ENCODE assay signal across 8 cellular contexts in the genomic region with DNA sequence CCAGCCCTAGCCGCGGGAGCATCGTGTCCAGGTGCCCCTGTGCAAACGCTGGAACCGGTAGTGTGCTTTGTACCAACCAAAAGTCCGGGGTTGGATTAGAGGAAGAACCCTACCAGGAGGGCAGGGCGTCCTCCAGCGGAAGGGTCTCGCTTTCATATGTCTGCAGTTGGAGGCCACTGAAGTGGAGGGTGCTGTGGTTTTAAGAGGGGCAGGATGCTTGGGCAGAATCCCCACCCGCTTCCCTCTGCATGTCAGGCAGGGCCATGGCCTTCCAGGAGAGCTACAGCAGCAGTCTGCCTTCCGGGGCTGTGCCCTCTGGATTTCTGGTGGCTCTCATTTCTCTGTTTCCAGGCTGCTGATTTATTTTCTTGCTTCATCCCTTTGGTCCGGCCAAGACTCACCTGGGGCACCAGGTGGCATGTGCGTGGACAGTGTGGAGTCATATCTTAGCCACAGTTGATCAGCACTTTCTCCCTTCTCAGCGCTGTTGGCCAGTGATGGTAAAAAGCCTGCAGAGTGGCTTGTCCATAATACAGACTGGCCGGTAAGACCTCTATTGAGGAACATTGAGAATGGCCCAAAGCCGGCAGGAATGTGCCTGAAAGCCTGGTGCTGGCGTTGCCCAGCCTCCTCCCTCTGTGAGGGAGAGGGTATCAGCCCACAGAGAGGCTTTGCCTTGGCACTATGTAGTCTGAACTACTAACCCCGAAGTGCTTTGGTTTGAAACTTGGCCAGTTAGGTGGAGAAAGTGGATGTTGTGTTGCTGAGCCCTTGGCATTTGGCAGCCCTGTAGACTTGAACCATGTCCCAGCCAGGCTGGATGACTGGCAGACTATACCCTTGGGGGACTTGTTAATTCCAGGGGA. TPM values are rescaled to one million over a fixed set of nuclear protein-coding genes. Genes with fewer than 3 reads are reported as not detected.
DNase-seq lines count a peak whose midpoint lies in the region; ATAC-seq and TF ChIP-seq lines count a peak whose summit lies in the region.

No MANE protein-coding gene starts in this region.

- H3K4me1 ChIP-seq in right atrium auricular region, result peaks cover 0 to 36% of the 10 kb centered on the region in 2 donors

- peaks cover 5 to 10% of the 10 kb centered on the region in 2 donors for H3K9me3 ChIP-seq in right atrium auricular region

- peaks cover 62% of the 10 kb centered on the region for H3K27me3 Mint-ChIP-seq in activated CD4-positive, alpha-beta memory T cell treated with anti-CD3 and anti-CD28 coated beads for 36 hours

- H3K36me3 ChIP-seq in right atrium auricular region, result no peaks in the 10 kb centered on the region

- CTCF ChIA-PET in activated CD4-positive, alpha-beta memory T cell treated with anti-CD3 and anti-CD28 coated beads for 36 hours (lab: Charles Lee), result no interaction called here

- no peak for ATAC-seq in HG03097 (IDR thresholded peaks at IDR 0.05; ENCODE audit: low FRiP score, unreplicated experiment)

- peak overlapping the region; percentile 16 for H3K4me3 Mint-ChIP-seq in activated CD4-positive, alpha-beta memory T cell treated with anti-CD3 and anti-CD28 coated beads for 36 hours

- DNase-seq in NCI-H1105 treated with DMSO at 0.1 percent for 48 hours (lab: John Stamatoyannopoulos, UW) (peak; percentile 17), NCI-H1105 (lab: John Stamatoyannopoulos, UW) (no peak), right atrium auricular region (ENCODE audit: low spot score) (no peak)
- no peak for DNase-seq in activated CD4-positive, alpha-beta memory T cell treated with anti-CD3 and anti-CD28 coated beads for 36 hours
- no peak for DNase-seq in activated effector memory CD4-positive, alpha-beta T cell treated with Interleukin-2 at 50 U/mL for 16 hours
- no peak for DNase-seq in central memory CD4-positive, alpha-beta T cell

- H3K4me1 Mint-ChIP-seq in activated CD4-positive, alpha-beta memory T cell treated with anti-CD3 and anti-CD28 coated beads for 36 hours (ENCODE audit: low read depth), result peaks cover 8% of the 10 kb centered on the region

- H3K36me3 Mint-ChIP-seq in activated CD4-positive, alpha-beta memory T cell treated with anti-CD3 and anti-CD28 coated beads for 36 hours, result no peaks in the 10 kb centered on the region

- no peaks in the 10 kb centered on the region for H3K9me3 Mint-ChIP-seq in activated CD4-positive, alpha-beta memory T cell treated with anti-CD3 and anti-CD28 coated beads for 36 hours

- POLR2A ChIA-PET in activated CD4-positive, alpha-beta memory T cell treated with anti-CD3 and anti-CD28 coated beads for 36 hours (lab: Charles Lee), result no interaction called here

- TF ChIP-seq CTCF in right atrium auricular region (IDR thresholded peaks at IDR 0.05), result no peak

- H3K4me3 ChIP-seq in right atrium auricular region, result peak overlapping the region; percentile 57 to 66
- H3K4me3 ChIP-seq in skin epidermis, result peak overlapping the region; percentile 38 to 57 (median 48)

- intact Hi-C loops in activated CD4-positive, alpha-beta memory T cell treated with anti-CD3 and anti-CD28 coated beads for 36 hours (cut with micrococcal nuclease), result no loop called here

- H3K27me3 ChIP-seq in right atrium auricular region, result no peaks in the 10 kb centered on the region

- no peak overlapping the region for H3K27ac Mint-ChIP-seq in activated CD4-positive, alpha-beta memory T cell treated with anti-CD3 and anti-CD28 coated beads for 36 hours

- H3K27ac ChIP-seq in right atrium auricular region (peak overlapping the region in 1 of 2 donors; percentile 53), skin epidermis (peak overlapping the region in 5 of 21 experiments; percentile 0 to 60 (median 47))

RNA-seq across cellular contexts. Expression of gene AGAP1, which starts 1.8 kb away (rescaled TPM):
- total RNA-seq in activated CD4-positive, alpha-beta memory T cell treated with anti-CD3 and anti-CD28 coated beads for 36 hours, result 1 to 10 TPM; 1.8 to 2.0 TPM
- 10 to 100 TPM; 11.6 to 17.2 TPM for total RNA-seq in right atrium auricular region

Comparison
In these comparisons a context has a peak if more than half of its experiments do, and no peak if none do; other contexts are left out.
1. RNA of gene AGAP1, which starts 1.8 kb away (total RNA-seq): 11.6 to 17.2 TPM in right atrium auricular region; 1.8 to 2.0 TPM in activated CD4-positive, alpha-beta memory T cell treated with anti-CD3 and anti-CD28 coated beads for 36 hours; every median in the first group is over 4 times any median in the second.